ENCODE assay signal across 22 cellular contexts in the genomic region with DNA sequence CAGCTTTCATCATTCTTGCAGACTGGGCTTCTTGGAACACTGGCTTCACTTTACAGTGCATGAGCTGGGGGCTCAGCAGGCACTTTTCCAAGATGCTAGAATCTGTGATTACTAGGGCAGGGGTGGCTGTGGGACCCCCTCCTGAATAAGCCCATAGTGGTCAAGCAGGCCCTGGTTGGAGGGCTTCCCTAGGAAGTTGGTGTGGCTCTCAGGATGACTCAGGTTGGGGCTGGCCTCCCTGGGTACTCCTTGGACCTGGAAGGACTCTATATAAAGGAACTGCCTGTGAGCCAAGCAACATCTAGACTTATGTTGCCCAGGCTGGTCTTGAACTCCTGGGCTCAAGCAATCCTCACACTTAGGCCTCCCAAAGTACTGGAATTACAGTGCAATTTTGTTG.
DNase-seq lines count a peak whose midpoint lies in the region; ATAC-seq, FAIRE-seq and TF ChIP-seq lines count a peak whose summit lies in the region.
"Had no signal": no experiment of that assay in that cellular context is flagged by ENCODE, and none has a peak within 500 bp of the region (broad histone marks: within the 10 kb centered on the region; RNA-seq: fewer than 3 reads in every experiment).

No MANE protein-coding gene starts in this region.

- no peaks in the 10 kb centered on the region for H4K20me1 ChIP-seq in GM12878 (ENCODE audit: control insufficient read depth, insufficient read depth)
- H4K20me1 ChIP-seq: BLaER1 treated with 17β-estradiol and CSF1 and Interleukin-3, amounts not matched to agents 10 nM and 100 nM had no signal

- no peak for TF ChIP-seq POLR2A in GM12878 (IDR thresholded peaks at IDR 0.05; ENCODE audit: low read depth, low read length)
- no peak for TF ChIP-seq POLR2A in esophagus muscularis mucosa (IDR thresholded peaks at IDR 0.05; ENCODE audit: low read depth)

- H3K9ac ChIP-seq in GM12878 (ENCODE audit: control insufficient read depth, insufficient read depth, low read length) = no peak overlapping the region
- H3K9ac ChIP-seq: BLaER1 treated with 17β-estradiol and CSF1 and Interleukin-3, amounts not matched to agents 10 nM and 100 nM had no signal

- SMC1A ChIA-PET in GM12878 (lab: Charles Lee; ENCODE audit: uncharacterized antibody, unreplicated experiment) = no interaction called here

- no TSS peak for BruUV-seq in GM12878 (replicated peaks; lab: Mats Ljungman, UMichigan)

- H3K4me3 ChIP-seq in GM12878 (no peak overlapping the region), esophagus muscularis mucosa (no peak overlapping the region)
- H3K4me3 ChIP-seq: A549; BLaER1 treated with 17β-estradiol and CSF1 and Interleukin-3, amounts not matched to agents 10 nM and 100 nM had no signal

- H3K36me3 ChIP-seq in GM12878 (ENCODE audit: control insufficient read depth in 2 of 2, insufficient read depth in 2 of 2, low read length in 1 of 2) (no peaks in the 10 kb centered on the region), esophagus muscularis mucosa (no peaks in the 10 kb centered on the region)
- H3K36me3 ChIP-seq: BLaER1 treated with 17β-estradiol and CSF1 and Interleukin-3, amounts not matched to agents 10 nM and 100 nM had no signal

- H3K27ac ChIP-seq in GM12878 (ENCODE audit: control insufficient read depth, insufficient read depth) (no peak overlapping the region), esophagus muscularis mucosa (replicated peaks in 1 of 4) (no peak overlapping the region)
- H3K27ac ChIP-seq: 22Rv1; A549; BLaER1 treated with 17β-estradiol and CSF1 and Interleukin-3, amounts not matched to agents 10 nM and 100 nM; C4-2B had no signal

- no peak overlapping the region for H2AFZ ChIP-seq in GM12878 (ENCODE audit: control insufficient read depth, low read depth, low read length)

- peaks cover 4% of the 10 kb centered on the region for H3K27me3 Mint-ChIP-seq in osteocyte (ENCODE audit: unreplicated experiment)

- in situ Hi-C loops in GM12878 (cut with MboI) = no loop called here

- TF ChIP-seq CTCF in GM12878 (IDR thresholded peaks at IDR 0.05 in 2 of 3, conservative IDR thresholded peaks at IDR 0.05 in 1 of 3; ENCODE audit: control insufficient read depth in 2 of 3, extremely low read depth in 1 of 3, insufficient read depth in 1 of 3, low read depth in 3 of 3, low read length in 3 of 3) = no peak
- TF ChIP-seq CTCF in esophagus muscularis mucosa (IDR thresholded peaks at IDR 0.05) = no peak
- TF ChIP-seq CTCF in osteocyte (IDR thresholded peaks at IDR 0.05) = no peak

- H3K4me1 Mint-ChIP-seq in osteocyte (ENCODE audit: unreplicated experiment) = no peaks in the 10 kb centered on the region
- H3K4me1 Mint-ChIP-seq: B cell had no signal

- DNase-seq in GM12878 (ENCODE audit: low read depth, low spot score) = no peak
- DNase-seq in esophagus muscularis mucosa (ENCODE audit: extremely low spot score) = peak; percentile 82
- DNase-seq in osteocyte (ENCODE audit: extremely low spot score, unreplicated experiment) = peak; percentile 65
- no peak for DNase-seq in germinal center (ENCODE audit: low spot score)
- DNase-seq in hepatic stellate cell (ENCODE audit: low spot score) = no peak
- no peak for DNase-seq in HTR-8/SVneo (ENCODE audit: insufficient read length, low spot score)
- DNase-seq: AML-193; Caco-2; Calu3; CD4-positive, alpha-beta T cell; CD8-positive, alpha-beta T cell; DMS79 treated with DMSO at 0.1 percent for 48 hours; GF-D8 had no signal

- intact Hi-C loops in GM12878 (cut with micrococcal nuclease; ENCODE audit: unreplicated experiment) (no loop called here), esophagus muscularis mucosa (cut with DNase I) (no loop called here)

- TF ChIP-seq EP300 in GM12878 (IDR thresholded peaks at IDR 0.05; ENCODE audit: borderline replicate concordance in 1 of 2, control insufficient read depth in 1 of 2, low read depth in 2 of 2, low read length in 2 of 2) (no peak), esophagus muscularis mucosa (IDR thresholded peaks at IDR 0.05) (no peak)

- H3K27me3 ChIP-seq in GM12878 (replicated peaks in 1 of 2; ENCODE audit: control insufficient read depth in 2 of 2, insufficient read depth in 2 of 2, low read length in 1 of 2) = no peaks in the 10 kb centered on the region
- H3K27me3 ChIP-seq in esophagus muscularis mucosa = peaks cover 0 to 12% (median 0%) of the 10 kb centered on the region in 4 donors
- H3K27me3 ChIP-seq: BLaER1 treated with 17β-estradiol and CSF1 and Interleukin-3, amounts not matched to agents 10 nM and 100 nM had no signal

- H3K4me2 ChIP-seq in GM12878 (ENCODE audit: control insufficient read depth, insufficient read depth) = no peak overlapping the region
- H3K4me2 ChIP-seq: A549; BLaER1 treated with 17β-estradiol and CSF1 and Interleukin-3, amounts not matched to agents 10 nM and 100 nM had no signal

- no peak overlapping the region for H3K4me3 Mint-ChIP-seq in osteocyte (ENCODE audit: unreplicated experiment)
- H3K4me3 Mint-ChIP-seq: B cell; CD4-positive, alpha-beta T cell; CD8-positive, alpha-beta T cell had no signal

- 0 out of 2 replicates have a peak, but pooled peaks cover under 1% of the 10 kb centered on the region for H3K4me1 ChIP-seq in GM12878 (ENCODE audit: control insufficient read depth, insufficient read depth, low read length)
- no peaks in the 10 kb centered on the region for H3K4me1 ChIP-seq in esophagus muscularis mucosa
- H3K4me1 ChIP-seq: A549; BLaER1 treated with 17β-estradiol and CSF1 and Interleukin-3, amounts not matched to agents 10 nM and 100 nM had no signal

- no peak overlapping the region for H3K27ac Mint-ChIP-seq in osteocyte (ENCODE audit: unreplicated experiment)
- H3K27ac Mint-ChIP-seq: B cell; CD4-positive, alpha-beta T cell; CD8-positive, alpha-beta T cell had no signal

- H3K9me3 Mint-ChIP-seq in osteocyte (ENCODE audit: unreplicated experiment) = peaks cover 18% of the 10 kb centered on the region
- H3K9me3 Mint-ChIP-seq: CD4-positive, alpha-beta T cell had no signal

- no peaks in the 10 kb centered on the region for H3K79me2 ChIP-seq in GM12878 (ENCODE audit: control insufficient read depth, insufficient read depth, low read length)

- no peaks in the 10 kb centered on the region for H3K36me3 Mint-ChIP-seq in osteocyte (ENCODE audit: unreplicated experiment)
- H3K36me3 Mint-ChIP-seq: CD8-positive, alpha-beta T cell had no signal

- FAIRE-seq in GM12878 (lab: Jason Lieb, UNC) = peak; percentile 35
- no peak for FAIRE-seq in HTR-8/SVneo (lab: Jason Lieb, UNC)
- FAIRE-seq: A549, D721Med, G401.6, GM12892, GM18507 had no signal

- POLR2A ChIA-PET in GM12878 (lab: Charles Lee) = no interaction called here

- no peak for ATAC-seq in GM12878
- ATAC-seq: A549; CD8-positive, alpha-beta T cell had no signal

- TF ChIP-seq RAD21 in GM12878 (IDR thresholded peaks at IDR 0.05; ENCODE audit: insufficient read depth, low read depth, low read length) = no peak

- CTCF ChIA-PET in GM12878 (lab: Yijun Ruan, JAX) = interaction anchor here (1.4 kb wide), 1 partner anchor 140 kb away, joined by 4 read pairs; no protein-coding TSS in a partner anchor

- H3K9me3 ChIP-seq in GM12878 (replicated peaks; ENCODE audit: control insufficient read depth, insufficient read depth, low read length) (no peaks in the 10 kb centered on the region), esophagus muscularis mucosa (no peaks in the 10 kb centered on the region)

- RAD21 ChIA-PET in GM12878 (lab: Charles Lee; ENCODE audit: unreplicated experiment) = no interaction called here

TF ChIP-seq in GM12878, 131 proteins besides CTCF, POLR2A, EP300 and RAD21 (continues in another document):
- no peak for TF ChIP-seq HDAC6 (IDR thresholded peaks at IDR 0.05; ENCODE audit: unreplicated experiment)
- TF ChIP-seq, protein P1, sequence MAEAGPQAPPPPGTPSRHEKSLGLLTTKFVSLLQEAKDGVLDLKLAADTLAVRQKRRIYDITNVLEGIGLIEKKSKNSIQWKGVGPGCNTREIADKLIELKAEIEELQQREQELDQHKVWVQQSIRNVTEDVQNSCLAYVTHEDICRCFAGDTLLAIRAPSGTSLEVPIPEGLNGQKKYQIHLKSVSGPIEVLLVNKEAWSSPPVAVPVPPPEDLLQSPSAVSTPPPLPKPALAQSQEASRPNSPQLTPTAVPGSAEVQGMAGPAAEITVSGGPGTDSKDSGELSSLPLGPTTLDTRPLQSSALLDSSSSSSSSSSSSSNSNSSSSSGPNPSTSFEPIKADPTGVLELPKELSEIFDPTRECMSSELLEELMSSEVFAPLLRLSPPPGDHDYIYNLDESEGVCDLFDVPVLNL (IDR thresholded peaks at IDR 0.05; ENCODE audit: low read depth, low read length) = no peak
- TF ChIP-seq, protein P2, sequence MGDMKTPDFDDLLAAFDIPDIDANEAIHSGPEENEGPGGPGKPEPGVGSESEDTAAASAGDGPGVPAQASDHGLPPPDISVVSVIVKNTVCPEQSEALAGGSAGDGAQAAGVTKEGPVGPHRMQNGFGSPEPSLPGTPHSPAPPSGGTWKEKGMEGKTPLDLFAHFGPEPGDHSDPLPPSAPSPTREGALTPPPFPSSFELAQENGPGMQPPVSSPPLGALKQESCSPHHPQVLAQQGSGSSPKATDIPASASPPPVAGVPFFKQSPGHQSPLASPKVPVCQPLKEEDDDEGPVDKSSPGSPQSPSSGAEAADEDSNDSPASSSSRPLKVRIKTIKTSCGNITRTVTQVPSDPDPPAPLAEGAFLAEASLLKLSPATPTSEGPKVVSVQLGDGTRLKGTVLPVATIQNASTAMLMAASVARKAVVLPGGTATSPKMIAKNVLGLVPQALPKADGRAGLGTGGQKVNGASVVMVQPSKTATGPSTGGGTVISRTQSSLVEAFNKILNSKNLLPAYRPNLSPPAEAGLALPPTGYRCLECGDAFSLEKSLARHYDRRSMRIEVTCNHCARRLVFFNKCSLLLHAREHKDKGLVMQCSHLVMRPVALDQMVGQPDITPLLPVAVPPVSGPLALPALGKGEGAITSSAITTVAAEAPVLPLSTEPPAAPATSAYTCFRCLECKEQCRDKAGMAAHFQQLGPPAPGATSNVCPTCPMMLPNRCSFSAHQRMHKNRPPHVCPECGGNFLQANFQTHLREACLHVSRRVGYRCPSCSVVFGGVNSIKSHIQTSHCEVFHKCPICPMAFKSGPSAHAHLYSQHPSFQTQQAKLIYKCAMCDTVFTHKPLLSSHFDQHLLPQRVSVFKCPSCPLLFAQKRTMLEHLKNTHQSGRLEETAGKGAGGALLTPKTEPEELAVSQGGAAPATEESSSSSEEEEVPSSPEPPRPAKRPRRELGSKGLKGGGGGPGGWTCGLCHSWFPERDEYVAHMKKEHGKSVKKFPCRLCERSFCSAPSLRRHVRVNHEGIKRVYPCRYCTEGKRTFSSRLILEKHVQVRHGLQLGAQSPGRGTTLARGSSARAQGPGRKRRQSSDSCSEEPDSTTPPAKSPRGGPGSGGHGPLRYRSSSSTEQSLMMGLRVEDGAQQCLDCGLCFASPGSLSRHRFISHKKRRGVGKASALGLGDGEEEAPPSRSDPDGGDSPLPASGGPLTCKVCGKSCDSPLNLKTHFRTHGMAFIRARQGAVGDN (IDR thresholded peaks at IDR 0.05) = no peak

Comparison
In these comparisons a context has a peak if more than half of its experiments do, and no peak if none do; other contexts are left out.
1. DNase-seq: peak in esophagus muscularis mucosa (single experiment) and osteocyte (single experiment); none in GM12878 (single experiment), germinal center (single experiment), hepatic stellate cell (single experiment) and HTR-8/SVneo (single experiment).